In genomic region chr11:69909561-69910518, GRCh38 we compare ENCODE assay signal across 9 cellular contexts.
A peak's percentile ranks its signal among the peaks of the same experiment; 100 is the strongest.
DNase-seq lines count a peak whose midpoint lies in the region; ATAC-seq and TF ChIP-seq lines count a peak whose summit lies in the region.
"Had no signal": no experiment of that assay in that cellular context is flagged by ENCODE, and none has a peak within 500 bp of the region (broad histone marks: within the 10 kb centered on the region; RNA-seq: fewer than 3 reads in every experiment).

No MANE protein-coding gene starts in this region.

- no peak overlapping the region for H3K9ac ChIP-seq in mammary epithelial cell (ENCODE audit: insufficient read depth, low read length)

- no peak for ATAC-seq in lung (ENCODE audit: insufficient read depth, low FRiP score)

- no peaks in the 10 kb centered on the region for H4K20me1 ChIP-seq in mammary epithelial cell (ENCODE audit: insufficient read depth, low read length)

- H3K4me3 ChIP-seq in mammary epithelial cell (replicated peaks in 1 of 3; ENCODE audit: insufficient read depth in 1 of 3, low read depth in 2 of 3, low read length in 3 of 3) (no peak overlapping the region), lung (no peak overlapping the region)
- H3K4me3 ChIP-seq: thyroid gland had no signal

- dilution Hi-C loops in mammary epithelial cell (cut with HindIII; ENCODE audit: low sequenced_read_pairs), result no loop called here

- DNase-seq in HuH-7 (ENCODE audit: low spot score) (peak; percentile 84), mammary epithelial cell (no peak), lung (ENCODE audit: low spot score) (no peak), NCI-H748 (lab: John Stamatoyannopoulos, UW; ENCODE audit: unreplicated experiment) (no peak), GOT3 (lab: John Stamatoyannopoulos, UW) (no peak), amygdala (lab: John Stamatoyannopoulos, UW) (no peak)
- DNase-seq in activated CD4-positive, alpha-beta T cell treated with anti-CD3 and anti-CD28 coated beads for 48 hours, result no peak
- DNase-seq: thyroid gland had no signal

- H3K9me3 ChIP-seq in mammary epithelial cell (replicated peaks; ENCODE audit: insufficient read depth, low read length) (no peaks in the 10 kb centered on the region), lung (ENCODE audit: control insufficient read depth in 2 of 2, insufficient read depth in 1 of 2, low read length in 1 of 2) (no peaks in the 10 kb centered on the region)
- H3K9me3 ChIP-seq: thyroid gland had no signal

- TF ChIP-seq CTCF in C4-2B (conservative IDR thresholded peaks at IDR 0.05) (peak; percentile 94), mammary epithelial cell (conservative IDR thresholded peaks at IDR 0.05 in 1 of 2, IDR thresholded peaks at IDR 0.05 in 1 of 2; ENCODE audit: extremely low read depth in 1 of 2, insufficient read depth in 1 of 2, low read depth in 1 of 2, low read length in 2 of 2) (peak; percentile 35 to 65), lung (IDR thresholded peaks at IDR 0.05; ENCODE audit: control extremely low read depth, extremely low read depth) (peak; percentile 4)

- peaks cover 28% of the 10 kb centered on the region for H3K4me1 ChIP-seq in mammary epithelial cell (ENCODE audit: insufficient read depth, low read length)
- H3K4me1 ChIP-seq in lung (ENCODE audit: control insufficient read depth in 2 of 2, insufficient read depth in 2 of 2, low read length in 2 of 2), result no peaks in the 10 kb centered on the region

- no peaks in the 10 kb centered on the region for H3K36me3 ChIP-seq in mammary epithelial cell (ENCODE audit: insufficient read depth, low read length)
- no peaks in the 10 kb centered on the region for H3K36me3 ChIP-seq in lung (ENCODE audit: control insufficient read depth in 2 of 2, insufficient read depth in 2 of 2, low read length in 2 of 2)
- H3K36me3 ChIP-seq: thyroid gland had no signal

- H3K27me3 ChIP-seq in mammary epithelial cell (ENCODE audit: insufficient read depth, low read length) (no peaks in the 10 kb centered on the region), lung (ENCODE audit: control insufficient read depth, insufficient read depth) (no peaks in the 10 kb centered on the region)
- H3K27me3 ChIP-seq: thyroid gland had no signal

- in situ Hi-C loops in mammary epithelial cell (cut with MboI; ENCODE audit: low sequenced_read_pairs in 2 of 2), result loop anchor here (5.0 to 10.0 kb wide), 3 partner anchors 195 to 282 kb away; no protein-coding TSS in a partner anchor

- no peak overlapping the region for H3K27ac ChIP-seq in C4-2B
- no peak overlapping the region for H3K27ac ChIP-seq in mammary epithelial cell (ENCODE audit: insufficient read depth, low read depth, low read length)
- no peak overlapping the region for H3K27ac ChIP-seq in lung (ENCODE audit: low read depth in 1 of 2, low read length in 1 of 2)
- H3K27ac ChIP-seq: thyroid gland had no signal

- intact Hi-C loops in mammary epithelial cell (cut with micrococcal nuclease), result loop anchor here (5.0 kb wide), 1 partner anchor 362 kb away; the partner anchor contains the start of gene PPFIA1

- CTCF ChIA-PET in mammary epithelial cell (lab: Charles Lee; ENCODE audit: low non-redundant PET), result interaction anchor here (0.7 kb wide), 1 partner anchor 218 kb away, joined by 7 read pairs; no protein-coding TSS in a partner anchor

- 65% methylated on average over 17 of the region's 28 CpGs for WGBS in mammary epithelial cell (ENCODE audit: low coverage, missing lambda C conversion rate)
- WGBS in lung, 2 donors, result 45 to 47% methylated on average over 26 to 28 of the region's 28 CpGs

- no TSS peak for BruUV-seq in mammary epithelial cell (replicated peaks; lab: Mats Ljungman, UMichigan)

- no peak overlapping the region for H2AFZ ChIP-seq in mammary epithelial cell (ENCODE audit: low read depth, low read length)

- H3K4me2 ChIP-seq in mammary epithelial cell (ENCODE audit: insufficient read depth, low read depth, low read length), result no peak overlapping the region

- no peaks in the 10 kb centered on the region for H3K79me2 ChIP-seq in mammary epithelial cell (ENCODE audit: insufficient read depth, low read length)

Comparison
In these comparisons a context has a peak if more than half of its experiments do, and no peak if none do; other contexts are left out.
1. CTCF ChIP-seq: peak in every context shown above with its lines; median percentile 94 in C4-2B; 50 in mammary epithelial cell; 4 in lung.